In genomic region chr6:34575326-34575725, GRCh38 we compare ENCODE assay signal across 22 cellular contexts. TPM values are rescaled to one million over a fixed set of nuclear protein-coding genes. Genes with fewer than 3 reads are reported as not detected.
DNase-seq lines count a peak whose midpoint lies in the region; ATAC-seq and TF ChIP-seq lines count a peak whose summit lies in the region.
"Had no signal": no experiment of that assay in that cellular context is flagged by ENCODE, and none has a peak within 500 bp of the region (broad histone marks: within the 10 kb centered on the region; RNA-seq: fewer than 3 reads in every experiment).

No MANE protein-coding gene starts in this region.

- no peaks in the 10 kb centered on the region for H3K79me2 ChIP-seq in neural progenitor cell (ENCODE audit: low read depth)

- H3K27me3 Mint-ChIP-seq in glutamatergic neuron (ENCODE audit: unreplicated experiment) (peaks cover 5% of the 10 kb centered on the region), neural progenitor cell (ENCODE audit: insufficient read depth, low read depth) (peaks cover 4% of the 10 kb centered on the region)
- H3K27me3 Mint-ChIP-seq: activated naive CD8-positive, alpha-beta T cell had no signal

- H3K4me3 ChIP-seq in neural progenitor cell = no peak overlapping the region
- H3K4me3 ChIP-seq: uterus had no signal

- H3K36me3 Mint-ChIP-seq in glutamatergic neuron (ENCODE audit: unreplicated experiment) (no peaks in the 10 kb centered on the region), neural progenitor cell (no peaks in the 10 kb centered on the region)
- H3K36me3 Mint-ChIP-seq: activated naive CD8-positive, alpha-beta T cell had no signal

- no peak overlapping the region for H3K9ac ChIP-seq in neural progenitor cell

- TF ChIP-seq CTCF in glutamatergic neuron (IDR thresholded peaks at IDR 0.05; ENCODE audit: partially characterized antibody, unreplicated experiment) = no peak
- no peak for TF ChIP-seq CTCF in neural progenitor cell (IDR thresholded peaks at IDR 0.05)

- H2AFZ ChIP-seq in neural progenitor cell (replicated peaks) = no peak overlapping the region

- H4K20me1 ChIP-seq in neural progenitor cell (ENCODE audit: low read depth) = no peaks in the 10 kb centered on the region

- no peaks in the 10 kb centered on the region for H3K4me1 Mint-ChIP-seq in glutamatergic neuron (ENCODE audit: low read depth, unreplicated experiment)
- peaks cover 6% of the 10 kb centered on the region for H3K4me1 Mint-ChIP-seq in neural progenitor cell

- peaks cover 2% of the 10 kb centered on the region for H3F3A ChIP-seq in neural progenitor cell (ENCODE audit: low read depth)

- ATAC-seq in HG03442 (IDR thresholded peaks at IDR 0.05; ENCODE audit: unreplicated experiment) (no peak), HG02981 (IDR thresholded peaks at IDR 0.05; ENCODE audit: unreplicated experiment) (no peak), HG02938 (IDR thresholded peaks at IDR 0.05; ENCODE audit: unreplicated experiment) (no peak)
- ATAC-seq: naive thymus-derived CD8-positive, alpha-beta T cell had no signal

- H3K27ac Mint-ChIP-seq in glutamatergic neuron (ENCODE audit: unreplicated experiment) (peak overlapping the region; percentile 38), neural progenitor cell (peak overlapping the region; percentile 31)
- H3K27ac Mint-ChIP-seq: activated naive CD8-positive, alpha-beta T cell; T-helper 1 cell treated with Interleukin-12 subunit alpha and Interleukin-12 subunit beta and Interleukin-4 antibody, amounts not matched to agents 30 μg/mL and 1 μg/mL, for 36 hours had no signal

- H3K27me3 ChIP-seq in neural progenitor cell = no peaks in the 10 kb centered on the region
- H3K27me3 ChIP-seq: uterus had no signal

- no peak overlapping the region for H3K27ac ChIP-seq in neural progenitor cell
- H3K27ac ChIP-seq: uterus had no signal

- no peak overlapping the region for H3K4me3 Mint-ChIP-seq in glutamatergic neuron (ENCODE audit: unreplicated experiment)
- no peak overlapping the region for H3K4me3 Mint-ChIP-seq in neural progenitor cell
- H3K4me3 Mint-ChIP-seq: activated naive CD8-positive, alpha-beta T cell; naive thymus-derived CD8-positive, alpha-beta T cell; T-helper 1 cell treated with Interleukin-12 subunit alpha and Interleukin-12 subunit beta and Interleukin-4 antibody, amounts not matched to agents 30 μg/mL and 1 μg/mL, for 36 hours had no signal

- H3K9me3 ChIP-seq in neural progenitor cell (ENCODE audit: low read depth) = no peaks in the 10 kb centered on the region
- H3K9me3 ChIP-seq: uterus had no signal

- DNase-seq in DMS53 (lab: John Stamatoyannopoulos, UW) (peak; percentile 31), DMS53 treated with DMSO at 0.1 percent for 48 hours (lab: John Stamatoyannopoulos, UW; ENCODE audit: unreplicated experiment) (no peak), NCI-H69 (lab: John Stamatoyannopoulos, UW) (peak; percentile 88), glutamatergic neuron (no peak), neural progenitor cell (ENCODE audit: low spot score) (no peak)
- DNase-seq: activated CD4-positive, alpha-beta T cell treated with anti-CD3 and anti-CD28 coated beads, Interleukin-2, amount 50 U/mL, for 48 hours; HCEC 1CT; head of caudate nucleus; KBM-7; kidney; naive thymus-derived CD8-positive, alpha-beta T cell; NCI-H2029; NCI-H510A treated with DMSO at 0.1 percent for 48 hours; SHP77 treated with DMSO at 0.1 percent for 48 hours; uterus had no signal

- no peaks in the 10 kb centered on the region for H3K36me3 ChIP-seq in neural progenitor cell
- H3K36me3 ChIP-seq: uterus had no signal

- no peak overlapping the region for H3K4me2 ChIP-seq in neural progenitor cell

- peaks cover 9% of the 10 kb centered on the region for H3K9me3 Mint-ChIP-seq in glutamatergic neuron (ENCODE audit: unreplicated experiment)
- H3K9me3 Mint-ChIP-seq in neural progenitor cell = no peaks in the 10 kb centered on the region
- H3K9me3 Mint-ChIP-seq: naive thymus-derived CD8-positive, alpha-beta T cell; T-helper 1 cell treated with Interleukin-12 subunit alpha and Interleukin-12 subunit beta and Interleukin-4 antibody, amounts not matched to agents 30 μg/mL and 1 μg/mL, for 36 hours had no signal

- no peaks in the 10 kb centered on the region for H3K4me1 ChIP-seq in neural progenitor cell
- H3K4me1 ChIP-seq: uterus had no signal

RNA-seq across cellular contexts. Expression of gene SPDEF, which starts 19.2 kb away (rescaled TPM):
- total RNA-seq in glutamatergic neuron (ENCODE audit: unreplicated experiment) = not detected
- 0.50 TPM in 1 of 2 replicates, not detected in the other for total RNA-seq in neural progenitor cell (ENCODE audit: low replicate concordance)
- total RNA-seq: A172; naive thymus-derived CD8-positive, alpha-beta T cell; skeletal muscle tissue had no signal

Comparison
In these comparisons a context has a peak if more than half of its experiments do, and no peak if none do; other contexts are left out.
1. DNase-seq: peak in DMS53 (single experiment) and NCI-H69 (single experiment); none in DMS53 treated with DMSO at 0.1 percent for 48 hours (single experiment), glutamatergic neuron (single experiment) and neural progenitor cell (single experiment).